1 cellular context compared by ENCODE assay signal in genomic region chr11:117022526-117022925, GRCh38.
TF ChIP-seq lines count a peak whose summit lies in the region.

No MANE protein-coding gene starts in this region.

TF ChIP-seq in GM12878, 131 proteins besides CTCF, POLR2A, EP300 and RAD21 (continued from another document and continues in another):
- TF ChIP-seq RELB (IDR thresholded peaks at IDR 0.05; ENCODE audit: low read depth) (peak; percentile 51; the same call in 1 of the 2 replicates), CREM (IDR thresholded peaks at IDR 0.05; ENCODE audit: low read depth) (no peak), MEF2A (IDR thresholded peaks at IDR 0.05; ENCODE audit: insufficient read depth, low read depth, low read length) (peak; percentile 67), NFIC (IDR thresholded peaks at IDR 0.05; ENCODE audit: low read depth, low read length) (no peak; the same call in 1 of the 2 replicates), SUZ12 (IDR thresholded peaks at IDR 0.05; ENCODE audit: unreplicated experiment) (no peak), NR2C2 (IDR thresholded peaks at IDR 0.05; ENCODE audit: borderline replicate concordance, control insufficient read depth, insufficient read length, low read depth) (no peak), CHD2 (IDR thresholded peaks at IDR 0.05; ENCODE audit: borderline replicate concordance, low read depth, low read length) (no peak), MTA3 (IDR thresholded peaks at IDR 0.05; ENCODE audit: borderline replicate concordance, low read length) (no peak), RELA (IDR thresholded peaks at IDR 0.05; ENCODE audit: borderline replicate concordance, partially characterized antibody) (no peak), YBX1 (IDR thresholded peaks at IDR 0.05) (no peak), NFYA (IDR thresholded peaks at IDR 0.05; ENCODE audit: borderline replicate concordance, low read depth, low read length) (no peak), CHD1 (IDR thresholded peaks at IDR 0.05; ENCODE audit: low read depth, low read length) (no peak), STAT1 (conservative IDR thresholded peaks at IDR 0.05) (no peak), ZNF24 (IDR thresholded peaks at IDR 0.05) (peak; percentile 98), POLR2AphosphoS2 (IDR thresholded peaks at IDR 0.05; ENCODE audit: low read depth, low read length) (no peak), WRNIP1 (IDR thresholded peaks at IDR 0.05; ENCODE audit: borderline replicate concordance, low read depth, low read length) (no peak), RFX5 (IDR thresholded peaks at IDR 0.05; ENCODE audit: low read depth, low read length) (no peak), MYB (IDR thresholded peaks at IDR 0.05; ENCODE audit: borderline replicate concordance, low read depth, low read length) (no peak), ZNF217 (IDR thresholded peaks at IDR 0.05) (no peak), ZBTB4 (CRISPR knock-in tag; IDR thresholded peaks at IDR 0.05) (no peak), NRF1 (conservative IDR thresholded peaks at IDR 0.05; ENCODE audit: low read depth, low read length) (no peak), USF1 (IDR thresholded peaks at IDR 0.05; ENCODE audit: borderline replicate concordance, extremely low read length, insufficient read depth, low read depth, low read length) (no peak), CREB1 (IDR thresholded peaks at IDR 0.05; ENCODE audit: low read depth) (no peak), ASH2L (IDR thresholded peaks at IDR 0.05; ENCODE audit: borderline replicate concordance, low read depth) (no peak), ZBED1 (IDR thresholded peaks at IDR 0.05; ENCODE audit: borderline replicate concordance) (no peak), RCOR1 (conservative IDR thresholded peaks at IDR 0.05; ENCODE audit: low read depth, low read length) (no peak), KAT2A (conservative IDR thresholded peaks at IDR 0.05; ENCODE audit: control insufficient read depth, low read depth, low read length) (no peak), EGR1 (IDR thresholded peaks at IDR 0.05; ENCODE audit: borderline replicate concordance in 1 of 2, low read depth in 2 of 2, low read length in 2 of 2) (no peak), JUND (IDR thresholded peaks at IDR 0.05; ENCODE audit: low read depth, low read length) (no peak), KLF5 (IDR thresholded peaks at IDR 0.05; ENCODE audit: partially characterized antibody) (no peak), ZNF384 (IDR thresholded peaks at IDR 0.05; ENCODE audit: borderline replicate concordance, low read depth, low read length) (peak; percentile 71; the same call in 1 of the 2 replicates), BCL3 (IDR thresholded peaks at IDR 0.05; ENCODE audit: borderline replicate concordance, insufficient read depth, low read depth, low read length, poor library complexity, severe bottlenecking) (no peak), MXI1 (IDR thresholded peaks at IDR 0.05; ENCODE audit: low read depth, low read length) (no peak), RB1 (IDR thresholded peaks at IDR 0.05; ENCODE audit: borderline replicate concordance) (no peak)
- TF ChIP-seq, protein P1, sequence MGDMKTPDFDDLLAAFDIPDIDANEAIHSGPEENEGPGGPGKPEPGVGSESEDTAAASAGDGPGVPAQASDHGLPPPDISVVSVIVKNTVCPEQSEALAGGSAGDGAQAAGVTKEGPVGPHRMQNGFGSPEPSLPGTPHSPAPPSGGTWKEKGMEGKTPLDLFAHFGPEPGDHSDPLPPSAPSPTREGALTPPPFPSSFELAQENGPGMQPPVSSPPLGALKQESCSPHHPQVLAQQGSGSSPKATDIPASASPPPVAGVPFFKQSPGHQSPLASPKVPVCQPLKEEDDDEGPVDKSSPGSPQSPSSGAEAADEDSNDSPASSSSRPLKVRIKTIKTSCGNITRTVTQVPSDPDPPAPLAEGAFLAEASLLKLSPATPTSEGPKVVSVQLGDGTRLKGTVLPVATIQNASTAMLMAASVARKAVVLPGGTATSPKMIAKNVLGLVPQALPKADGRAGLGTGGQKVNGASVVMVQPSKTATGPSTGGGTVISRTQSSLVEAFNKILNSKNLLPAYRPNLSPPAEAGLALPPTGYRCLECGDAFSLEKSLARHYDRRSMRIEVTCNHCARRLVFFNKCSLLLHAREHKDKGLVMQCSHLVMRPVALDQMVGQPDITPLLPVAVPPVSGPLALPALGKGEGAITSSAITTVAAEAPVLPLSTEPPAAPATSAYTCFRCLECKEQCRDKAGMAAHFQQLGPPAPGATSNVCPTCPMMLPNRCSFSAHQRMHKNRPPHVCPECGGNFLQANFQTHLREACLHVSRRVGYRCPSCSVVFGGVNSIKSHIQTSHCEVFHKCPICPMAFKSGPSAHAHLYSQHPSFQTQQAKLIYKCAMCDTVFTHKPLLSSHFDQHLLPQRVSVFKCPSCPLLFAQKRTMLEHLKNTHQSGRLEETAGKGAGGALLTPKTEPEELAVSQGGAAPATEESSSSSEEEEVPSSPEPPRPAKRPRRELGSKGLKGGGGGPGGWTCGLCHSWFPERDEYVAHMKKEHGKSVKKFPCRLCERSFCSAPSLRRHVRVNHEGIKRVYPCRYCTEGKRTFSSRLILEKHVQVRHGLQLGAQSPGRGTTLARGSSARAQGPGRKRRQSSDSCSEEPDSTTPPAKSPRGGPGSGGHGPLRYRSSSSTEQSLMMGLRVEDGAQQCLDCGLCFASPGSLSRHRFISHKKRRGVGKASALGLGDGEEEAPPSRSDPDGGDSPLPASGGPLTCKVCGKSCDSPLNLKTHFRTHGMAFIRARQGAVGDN (IDR thresholded peaks at IDR 0.05): no peak
- TF ChIP-seq, protein P2, sequence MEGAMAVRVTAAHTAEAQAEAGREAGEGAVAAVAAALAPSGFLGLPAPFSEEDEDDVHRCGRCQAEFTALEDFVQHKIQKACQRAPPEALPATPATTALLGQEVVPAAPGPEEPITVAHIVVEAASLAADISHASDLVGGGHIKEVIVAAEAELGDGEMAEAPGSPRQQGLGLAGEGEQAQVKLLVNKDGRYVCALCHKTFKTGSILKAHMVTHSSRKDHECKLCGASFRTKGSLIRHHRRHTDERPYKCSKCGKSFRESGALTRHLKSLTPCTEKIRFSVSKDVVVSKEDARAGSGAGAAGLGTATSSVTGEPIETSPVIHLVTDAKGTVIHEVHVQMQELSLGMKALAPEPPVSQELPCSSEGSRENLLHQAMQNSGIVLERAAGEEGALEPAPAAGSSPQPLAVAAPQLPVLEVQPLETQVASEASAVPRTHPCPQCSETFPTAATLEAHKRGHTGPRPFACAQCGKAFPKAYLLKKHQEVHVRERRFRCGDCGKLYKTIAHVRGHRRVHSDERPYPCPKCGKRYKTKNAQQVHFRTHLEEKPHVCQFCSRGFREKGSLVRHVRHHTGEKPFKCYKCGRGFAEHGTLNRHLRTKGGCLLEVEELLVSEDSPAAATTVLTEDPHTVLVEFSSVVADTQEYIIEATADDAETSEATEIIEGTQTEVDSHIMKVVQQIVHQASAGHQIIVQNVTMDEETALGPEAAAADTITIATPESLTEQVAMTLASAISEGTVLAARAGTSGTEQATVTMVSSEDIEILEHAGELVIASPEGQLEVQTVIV (IDR thresholded peaks at IDR 0.05; ENCODE audit: borderline replicate concordance, partially characterized antibody): no peak
- TF ChIP-seq, protein P3, sequence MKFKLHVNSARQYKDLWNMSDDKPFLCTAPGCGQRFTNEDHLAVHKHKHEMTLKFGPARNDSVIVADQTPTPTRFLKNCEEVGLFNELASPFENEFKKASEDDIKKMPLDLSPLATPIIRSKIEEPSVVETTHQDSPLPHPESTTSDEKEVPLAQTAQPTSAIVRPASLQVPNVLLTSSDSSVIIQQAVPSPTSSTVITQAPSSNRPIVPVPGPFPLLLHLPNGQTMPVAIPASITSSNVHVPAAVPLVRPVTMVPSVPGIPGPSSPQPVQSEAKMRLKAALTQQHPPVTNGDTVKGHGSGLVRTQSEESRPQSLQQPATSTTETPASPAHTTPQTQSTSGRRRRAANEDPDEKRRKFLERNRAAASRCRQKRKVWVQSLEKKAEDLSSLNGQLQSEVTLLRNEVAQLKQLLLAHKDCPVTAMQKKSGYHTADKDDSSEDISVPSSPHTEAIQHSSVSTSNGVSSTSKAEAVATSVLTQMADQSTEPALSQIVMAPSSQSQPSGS (IDR thresholded peaks at IDR 0.05; ENCODE audit: low read length): 0 out of 2 replicates have a peak, but pooled peaks have one; percentile 23
- TF ChIP-seq, protein P4, sequence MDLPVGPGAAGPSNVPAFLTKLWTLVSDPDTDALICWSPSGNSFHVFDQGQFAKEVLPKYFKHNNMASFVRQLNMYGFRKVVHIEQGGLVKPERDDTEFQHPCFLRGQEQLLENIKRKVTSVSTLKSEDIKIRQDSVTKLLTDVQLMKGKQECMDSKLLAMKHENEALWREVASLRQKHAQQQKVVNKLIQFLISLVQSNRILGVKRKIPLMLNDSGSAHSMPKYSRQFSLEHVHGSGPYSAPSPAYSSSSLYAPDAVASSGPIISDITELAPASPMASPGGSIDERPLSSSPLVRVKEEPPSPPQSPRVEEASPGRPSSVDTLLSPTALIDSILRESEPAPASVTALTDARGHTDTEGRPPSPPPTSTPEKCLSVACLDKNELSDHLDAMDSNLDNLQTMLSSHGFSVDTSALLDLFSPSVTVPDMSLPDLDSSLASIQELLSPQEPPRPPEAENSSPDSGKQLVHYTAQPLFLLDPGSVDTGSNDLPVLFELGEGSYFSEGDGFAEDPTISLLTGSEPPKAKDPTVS (IDR thresholded peaks at IDR 0.05; ENCODE audit: low read depth, low read length): no peak
- TF ChIP-seq, protein P5, sequence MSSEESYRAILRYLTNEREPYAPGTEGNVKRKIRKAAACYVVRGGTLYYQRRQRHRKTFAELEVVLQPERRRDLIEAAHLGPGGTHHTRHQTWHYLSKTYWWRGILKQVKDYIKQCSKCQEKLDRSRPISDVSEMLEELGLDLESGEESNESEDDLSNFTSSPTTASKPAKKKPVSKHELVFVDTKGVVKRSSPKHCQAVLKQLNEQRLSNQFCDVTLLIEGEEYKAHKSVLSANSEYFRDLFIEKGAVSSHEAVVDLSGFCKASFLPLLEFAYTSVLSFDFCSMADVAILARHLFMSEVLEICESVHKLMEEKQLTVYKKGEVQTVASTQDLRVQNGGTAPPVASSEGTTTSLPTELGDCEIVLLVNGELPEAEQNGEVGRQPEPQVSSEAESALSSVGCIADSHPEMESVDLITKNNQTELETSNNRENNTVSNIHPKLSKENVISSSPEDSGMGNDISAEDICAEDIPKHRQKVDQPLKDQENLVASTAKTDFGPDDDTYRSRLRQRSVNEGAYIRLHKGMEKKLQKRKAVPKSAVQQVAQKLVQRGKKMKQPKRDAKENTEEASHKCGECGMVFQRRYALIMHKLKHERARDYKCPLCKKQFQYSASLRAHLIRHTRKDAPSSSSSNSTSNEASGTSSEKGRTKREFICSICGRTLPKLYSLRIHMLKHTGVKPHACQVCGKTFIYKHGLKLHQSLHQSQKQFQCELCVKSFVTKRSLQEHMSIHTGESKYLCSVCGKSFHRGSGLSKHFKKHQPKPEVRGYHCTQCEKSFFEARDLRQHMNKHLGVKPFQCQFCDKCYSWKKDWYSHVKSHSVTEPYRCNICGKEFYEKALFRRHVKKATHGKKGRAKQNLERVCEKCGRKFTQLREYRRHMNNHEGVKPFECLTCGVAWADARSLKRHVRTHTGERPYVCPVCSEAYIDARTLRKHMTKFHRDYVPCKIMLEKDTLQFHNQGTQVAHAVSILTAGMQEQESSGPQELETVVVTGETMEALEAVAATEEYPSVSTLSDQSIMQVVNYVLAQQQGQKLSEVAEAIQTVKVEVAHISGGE (CRISPR knock-in tag; IDR thresholded peaks at IDR 0.05): no peak
